8 cellular contexts compared by ENCODE assay signal in genomic region chr2:219206442-219207253, GRCh38. TPM values are rescaled to one million over a fixed set of nuclear protein-coding genes. Genes with fewer than 3 reads are reported as not detected.
A peak's percentile ranks its signal among the peaks of the same experiment; 100 is the strongest.
DNase-seq lines count a peak whose midpoint lies in the region; ATAC-seq lines count a peak whose summit lies in the region.

ZFAND2B (plus strand) TSS chr2:219206782; CDS start chr2:219206988, 206 bp downstream.

- H3K27ac Mint-ChIP-seq in memory B cell: peak within 1 kb of the TSS; percentile 86

- no peaks in the 10 kb centered on the region for H3K9me3 Mint-ChIP-seq in memory B cell

- H3K4me1 Mint-ChIP-seq in memory B cell: peaks cover 17% of the 10 kb centered on the region

- H3K27me3 Mint-ChIP-seq in memory B cell: no peaks in the 10 kb centered on the region

- H3K4me3 Mint-ChIP-seq in memory B cell: peak within 1 kb of the TSS; percentile 82

- POLR2A ChIA-PET in activated CD8-positive, alpha-beta memory T cell treated with anti-CD3 and anti-CD28 coated beads for 36 hours (lab: Charles Lee): interaction anchor here (0.6 to 2.9 kb wide), 17 partner anchors 12 to 213 kb away, joined by 3 to 18 read pairs (median 6); partner anchors contain the start of genes ABCB6, ANKZF1, ATG9A and CNPPD1

- CTCF ChIA-PET in activated CD8-positive, alpha-beta memory T cell treated with anti-CD3 and anti-CD28 coated beads for 36 hours (lab: Charles Lee): interaction anchor here (0.6 to 1.4 kb wide), 10 partner anchors 11 to 148 kb away, joined by 3 to 7 read pairs (median 4); partner anchors contain the start of genes CNPPD1 and SLC23A3

- peak; percentile 92 for DNase-seq in COR-L47 (lab: John Stamatoyannopoulos, UW)
- peak; percentile 88 for DNase-seq in HT1080 (ENCODE audit: low read depth)
- DNase-seq in NOMO-1 (lab: John Stamatoyannopoulos, UW; ENCODE audit: unreplicated experiment in 2 of 2): peak; percentile 91 to 92
- peak; percentile 92 for DNase-seq in effector CD8-positive, alpha-beta T cell (lab: John Stamatoyannopoulos, UW)
- DNase-seq in memory B cell (ENCODE audit: low spot score in 2 of 2): peak; percentile 94 to 96
- peak; percentile 88 for DNase-seq in stimulated activated CD8-positive, alpha-beta memory T cell treated with anti-CD3 and anti-CD28 coated beads, Interleukin-12 subunit alpha, Interleukin-12 subunit beta, amount 100 ng/mL, for 24 hours (ENCODE audit: extremely low read depth)

- peak; percentile 94 for ATAC-seq in GM21367 (IDR thresholded peaks at IDR 0.05; ENCODE audit: unreplicated experiment)
- peak; percentile 91 for ATAC-seq in memory B cell (ENCODE audit: low read depth)

- H3K36me3 Mint-ChIP-seq in memory B cell: no peaks in the 10 kb centered on the region

RNA-seq across cellular contexts. Expression of gene ZFAND2B, which starts in this region (rescaled TPM):
- 43.2 and 43.8 TPM in 2 replicates for total RNA-seq in HT1080 (2014; rRNA removed; shearing (Covaris generic))
- 20.2 and 24.5 TPM in 2 replicates for polyA plus RNA-seq in HT1080 (2015; cell fraction: cytosol; rRNA removed)
- 32.9 and 34.6 TPM in 2 replicates for polyA plus RNA-seq in HT1080 (2015; cell fraction: nucleus; rRNA removed)
- 10 to 100 TPM; 29.3 to 33.3 TPM for total RNA-seq in activated CD8-positive, alpha-beta memory T cell treated with anti-CD3 and anti-CD28 coated beads for 36 hours

Comparison
In these comparisons a context has a peak if more than half of its experiments do, and no peak if none do; other contexts are left out.
1. Peak in every context shown above with its lines: DNase-seq and ATAC-seq.